1 cellular context compared by ENCODE assay signal in the genomic region with DNA sequence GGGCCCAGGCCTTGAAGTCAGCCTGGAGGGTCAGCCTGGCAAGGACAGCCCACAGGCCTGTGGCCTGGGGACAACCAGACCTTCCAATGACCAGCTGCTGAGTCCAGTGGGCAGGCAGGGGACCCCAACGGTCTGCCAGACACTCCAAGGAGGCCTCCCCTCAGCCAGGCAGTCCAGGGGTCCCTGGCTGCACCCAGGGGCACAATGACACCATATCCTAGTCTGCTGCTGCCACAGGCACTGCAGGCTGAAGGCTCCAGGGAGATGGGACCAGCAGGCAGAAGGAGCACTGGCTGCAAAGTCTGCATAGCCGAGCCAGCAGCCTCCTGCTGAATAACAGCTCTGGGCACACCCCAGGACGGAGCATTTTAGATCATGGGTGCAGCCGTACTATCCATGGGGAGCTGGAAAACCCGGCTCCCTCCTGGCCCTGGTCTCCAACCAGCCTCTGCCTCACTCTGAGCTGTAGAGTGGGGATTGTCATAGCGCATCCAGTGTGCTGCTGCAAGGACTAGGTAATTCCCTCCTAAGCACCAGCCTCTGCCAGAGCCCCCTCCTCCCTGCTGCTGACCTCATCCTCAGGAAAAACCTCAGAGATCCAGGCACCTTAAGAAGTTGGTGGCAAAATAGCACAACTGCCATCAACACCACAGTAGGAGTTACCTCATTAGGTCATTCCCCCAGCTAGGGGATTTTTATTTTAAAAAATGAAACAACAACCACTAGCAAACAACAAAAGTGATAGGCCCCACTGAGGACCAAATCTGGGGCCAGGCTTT.
TF ChIP-seq lines count a peak whose summit lies in the region.

No MANE protein-coding gene starts in this region.

TF ChIP-seq in HEK293, 187 proteins besides CTCF, POLR2A, EP300 and RAD21 (continued from another document):
- TF ChIP-seq, protein P1, sequence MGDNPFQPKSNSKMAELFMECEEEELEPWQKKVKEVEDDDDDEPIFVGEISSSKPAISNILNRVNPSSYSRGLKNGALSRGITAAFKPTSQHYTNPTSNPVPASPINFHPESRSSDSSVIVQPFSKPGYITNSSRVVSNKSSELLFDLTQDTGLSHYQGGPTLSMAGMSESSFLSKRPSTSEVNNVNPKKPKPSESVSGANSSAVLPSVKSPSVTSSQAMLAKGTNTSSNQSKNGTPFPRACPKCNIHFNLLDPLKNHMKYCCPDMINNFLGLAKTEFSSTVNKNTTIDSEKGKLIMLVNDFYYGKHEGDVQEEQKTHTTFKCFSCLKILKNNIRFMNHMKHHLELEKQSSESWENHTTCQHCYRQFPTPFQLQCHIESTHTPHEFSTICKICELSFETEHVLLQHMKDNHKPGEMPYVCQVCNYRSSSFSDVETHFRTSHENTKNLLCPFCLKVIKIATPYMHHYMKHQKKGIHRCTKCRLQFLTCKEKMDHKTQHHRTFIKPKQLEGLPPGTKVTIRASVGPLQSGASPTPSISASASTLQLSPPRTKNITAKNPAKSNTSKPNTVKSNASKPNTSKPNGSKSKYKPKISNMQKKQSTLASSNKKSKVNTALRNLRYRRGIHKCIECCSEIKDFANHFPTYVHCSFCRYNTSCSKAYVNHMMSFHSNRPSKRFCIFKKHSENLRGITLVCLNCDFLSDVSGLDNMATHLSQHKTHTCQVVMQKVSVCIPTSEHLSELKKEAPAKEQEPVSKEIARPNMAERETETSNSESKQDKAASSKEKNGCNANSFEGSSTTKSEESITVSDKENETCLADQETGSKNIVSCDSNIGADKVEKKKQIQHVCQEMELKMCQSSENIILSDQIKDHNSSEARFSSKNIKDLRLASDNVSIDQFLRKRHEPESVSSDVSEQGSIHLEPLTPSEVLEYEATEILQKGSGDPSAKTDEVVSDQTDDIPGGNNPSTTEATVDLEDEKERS (tag by site-specific recombination; IDR thresholded peaks at IDR 0.05): no peak
- TF ChIP-seq ZNF658 (tag by site-specific recombination; IDR thresholded peaks at IDR 0.05) (no peak), RBAK (tag by site-specific recombination; IDR thresholded peaks at IDR 0.05) (no peak), BCL11B (tag by site-specific recombination; IDR thresholded peaks at IDR 0.05; ENCODE audit: low read depth) (no peak), ZBTB1 (tag by site-specific recombination; IDR thresholded peaks at IDR 0.05) (no peak), ZNF600 (tag by site-specific recombination; IDR thresholded peaks at IDR 0.05) (peak; percentile 68), ZNF791 (tag by site-specific recombination; IDR thresholded peaks at IDR 0.05) (no peak), ZNF510 (tag by site-specific recombination; IDR thresholded peaks at IDR 0.05; ENCODE audit: insufficient replicate concordance) (no peak), ZNF777 (tag by site-specific recombination; IDR thresholded peaks at IDR 0.05; ENCODE audit: borderline replicate concordance) (no peak), OVOL3 (tag by site-specific recombination; IDR thresholded peaks at IDR 0.05) (no peak), ZSCAN23 (tag by site-specific recombination; IDR thresholded peaks at IDR 0.05) (no peak), KLF8 (tag by site-specific recombination; IDR thresholded peaks at IDR 0.05) (no peak), MEIS1 (CRISPR knock-in tag; IDR thresholded peaks at IDR 0.05; ENCODE audit: borderline replicate concordance) (no peak), ZBTB21 (tag by site-specific recombination; IDR thresholded peaks at IDR 0.05) (peak; percentile 68), ZNF473 (tag by site-specific recombination; IDR thresholded peaks at IDR 0.05) (no peak), OSR2 (tag by site-specific recombination; IDR thresholded peaks at IDR 0.05) (peak; percentile 74), ZNF549 (tag by site-specific recombination; IDR thresholded peaks at IDR 0.05) (no peak), ZNF426 (tag by site-specific recombination; IDR thresholded peaks at IDR 0.05) (no peak), SETDB1 (IDR thresholded peaks at IDR 0.05; ENCODE audit: insufficient read length, low read length) (no peak), ZNF48 (tag by site-specific recombination; IDR thresholded peaks at IDR 0.05) (no peak), MYNN (tag by site-specific recombination; IDR thresholded peaks at IDR 0.05; ENCODE audit: borderline replicate concordance) (no peak), FEZF1 (tag by site-specific recombination; IDR thresholded peaks at IDR 0.05) (no peak), ZNF548 (tag by site-specific recombination; IDR thresholded peaks at IDR 0.05) (no peak), ZNF341 (tag by site-specific recombination; IDR thresholded peaks at IDR 0.05; ENCODE audit: low read depth) (no peak), ZNF629 (tag by site-specific recombination; IDR thresholded peaks at IDR 0.05) (peak; percentile 35; the same call in 1 of the 2 replicates), ZNF157 (tag by site-specific recombination; IDR thresholded peaks at IDR 0.05) (no peak), GLIS1 (tag by site-specific recombination; IDR thresholded peaks at IDR 0.05) (no peak), ZNF521 (tag by site-specific recombination; IDR thresholded peaks at IDR 0.05) (no peak), ZNF214 (tag by site-specific recombination; IDR thresholded peaks at IDR 0.05; ENCODE audit: borderline replicate concordance) (no peak), ZNF792 (tag by site-specific recombination; IDR thresholded peaks at IDR 0.05) (no peak), ZNF544 (tag by site-specific recombination; IDR thresholded peaks at IDR 0.05) (no peak), ZNF292 (tag by site-specific recombination; IDR thresholded peaks at IDR 0.05; ENCODE audit: borderline replicate concordance, low read depth) (no peak), ZNF660 (tag by site-specific recombination; IDR thresholded peaks at IDR 0.05) (peak; percentile 61; the same call in 1 of the 2 replicates), ZNF23 (tag by site-specific recombination; IDR thresholded peaks at IDR 0.05; ENCODE audit: borderline replicate concordance) (no peak), SP3 (tag by site-specific recombination; IDR thresholded peaks at IDR 0.05) (no peak), ZNF555 (tag by site-specific recombination; conservative IDR thresholded peaks at IDR 0.05) (no peak), ZIC2 (tag by site-specific recombination; IDR thresholded peaks at IDR 0.05) (peak; percentile 95), ZNF701 (tag by site-specific recombination; IDR thresholded peaks at IDR 0.05) (no peak), YY1 (tag by site-specific recombination; IDR thresholded peaks at IDR 0.05) (no peak), ZNF354C (tag by site-specific recombination; IDR thresholded peaks at IDR 0.05; ENCODE audit: borderline replicate concordance, low read depth) (no peak)
- TF ChIP-seq, protein P2, sequence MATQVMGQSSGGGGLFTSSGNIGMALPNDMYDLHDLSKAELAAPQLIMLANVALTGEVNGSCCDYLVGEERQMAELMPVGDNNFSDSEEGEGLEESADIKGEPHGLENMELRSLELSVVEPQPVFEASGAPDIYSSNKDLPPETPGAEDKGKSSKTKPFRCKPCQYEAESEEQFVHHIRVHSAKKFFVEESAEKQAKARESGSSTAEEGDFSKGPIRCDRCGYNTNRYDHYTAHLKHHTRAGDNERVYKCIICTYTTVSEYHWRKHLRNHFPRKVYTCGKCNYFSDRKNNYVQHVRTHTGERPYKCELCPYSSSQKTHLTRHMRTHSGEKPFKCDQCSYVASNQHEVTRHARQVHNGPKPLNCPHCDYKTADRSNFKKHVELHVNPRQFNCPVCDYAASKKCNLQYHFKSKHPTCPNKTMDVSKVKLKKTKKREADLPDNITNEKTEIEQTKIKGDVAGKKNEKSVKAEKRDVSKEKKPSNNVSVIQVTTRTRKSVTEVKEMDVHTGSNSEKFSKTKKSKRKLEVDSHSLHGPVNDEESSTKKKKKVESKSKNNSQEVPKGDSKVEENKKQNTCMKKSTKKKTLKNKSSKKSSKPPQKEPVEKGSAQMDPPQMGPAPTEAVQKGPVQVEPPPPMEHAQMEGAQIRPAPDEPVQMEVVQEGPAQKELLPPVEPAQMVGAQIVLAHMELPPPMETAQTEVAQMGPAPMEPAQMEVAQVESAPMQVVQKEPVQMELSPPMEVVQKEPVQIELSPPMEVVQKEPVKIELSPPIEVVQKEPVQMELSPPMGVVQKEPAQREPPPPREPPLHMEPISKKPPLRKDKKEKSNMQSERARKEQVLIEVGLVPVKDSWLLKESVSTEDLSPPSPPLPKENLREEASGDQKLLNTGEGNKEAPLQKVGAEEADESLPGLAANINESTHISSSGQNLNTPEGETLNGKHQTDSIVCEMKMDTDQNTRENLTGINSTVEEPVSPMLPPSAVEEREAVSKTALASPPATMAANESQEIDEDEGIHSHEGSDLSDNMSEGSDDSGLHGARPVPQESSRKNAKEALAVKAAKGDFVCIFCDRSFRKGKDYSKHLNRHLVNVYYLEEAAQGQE (tag by site-specific recombination; IDR thresholded peaks at IDR 0.05): no peak
- TF ChIP-seq, protein P3, sequence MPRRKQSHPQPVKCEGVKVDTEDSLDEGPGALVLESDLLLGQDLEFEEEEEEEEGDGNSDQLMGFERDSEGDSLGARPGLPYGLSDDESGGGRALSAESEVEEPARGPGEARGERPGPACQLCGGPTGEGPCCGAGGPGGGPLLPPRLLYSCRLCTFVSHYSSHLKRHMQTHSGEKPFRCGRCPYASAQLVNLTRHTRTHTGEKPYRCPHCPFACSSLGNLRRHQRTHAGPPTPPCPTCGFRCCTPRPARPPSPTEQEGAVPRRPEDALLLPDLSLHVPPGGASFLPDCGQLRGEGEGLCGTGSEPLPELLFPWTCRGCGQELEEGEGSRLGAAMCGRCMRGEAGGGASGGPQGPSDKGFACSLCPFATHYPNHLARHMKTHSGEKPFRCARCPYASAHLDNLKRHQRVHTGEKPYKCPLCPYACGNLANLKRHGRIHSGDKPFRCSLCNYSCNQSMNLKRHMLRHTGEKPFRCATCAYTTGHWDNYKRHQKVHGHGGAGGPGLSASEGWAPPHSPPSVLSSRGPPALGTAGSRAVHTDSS (tag by site-specific recombination; IDR thresholded peaks at IDR 0.05): no peak
- TF ChIP-seq, protein P4, sequence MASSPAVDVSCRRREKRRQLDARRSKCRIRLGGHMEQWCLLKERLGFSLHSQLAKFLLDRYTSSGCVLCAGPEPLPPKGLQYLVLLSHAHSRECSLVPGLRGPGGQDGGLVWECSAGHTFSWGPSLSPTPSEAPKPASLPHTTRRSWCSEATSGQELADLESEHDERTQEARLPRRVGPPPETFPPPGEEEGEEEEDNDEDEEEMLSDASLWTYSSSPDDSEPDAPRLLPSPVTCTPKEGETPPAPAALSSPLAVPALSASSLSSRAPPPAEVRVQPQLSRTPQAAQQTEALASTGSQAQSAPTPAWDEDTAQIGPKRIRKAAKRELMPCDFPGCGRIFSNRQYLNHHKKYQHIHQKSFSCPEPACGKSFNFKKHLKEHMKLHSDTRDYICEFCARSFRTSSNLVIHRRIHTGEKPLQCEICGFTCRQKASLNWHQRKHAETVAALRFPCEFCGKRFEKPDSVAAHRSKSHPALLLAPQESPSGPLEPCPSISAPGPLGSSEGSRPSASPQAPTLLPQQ (tag by site-specific recombination; IDR thresholded peaks at IDR 0.05): 0 out of 2 replicates have a peak, but pooled peaks have one; percentile 33
- TF ChIP-seq, protein P5, sequence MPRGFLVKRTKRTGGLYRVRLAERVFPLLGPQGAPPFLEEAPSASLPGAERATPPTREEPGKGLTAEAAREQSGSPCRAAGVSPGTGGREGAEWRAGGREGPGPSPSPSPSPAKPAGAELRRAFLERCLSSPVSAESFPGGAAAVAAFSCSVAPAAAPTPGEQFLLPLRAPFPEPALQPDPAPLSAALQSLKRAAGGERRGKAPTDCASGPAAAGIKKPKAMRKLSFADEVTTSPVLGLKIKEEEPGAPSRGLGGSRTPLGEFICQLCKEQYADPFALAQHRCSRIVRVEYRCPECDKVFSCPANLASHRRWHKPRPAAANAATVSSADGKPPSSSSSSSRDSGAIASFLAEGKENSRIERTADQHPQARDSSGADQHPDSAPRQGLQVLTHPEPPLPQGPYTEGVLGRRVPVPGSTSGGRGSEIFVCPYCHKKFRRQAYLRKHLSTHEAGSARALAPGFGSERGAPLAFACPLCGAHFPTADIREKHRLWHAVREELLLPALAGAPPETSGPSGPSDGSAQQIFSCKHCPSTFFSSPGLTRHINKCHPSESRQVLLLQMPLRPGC (tag by site-specific recombination; IDR thresholded peaks at IDR 0.05): no peak
- TF ChIP-seq, protein P6, sequence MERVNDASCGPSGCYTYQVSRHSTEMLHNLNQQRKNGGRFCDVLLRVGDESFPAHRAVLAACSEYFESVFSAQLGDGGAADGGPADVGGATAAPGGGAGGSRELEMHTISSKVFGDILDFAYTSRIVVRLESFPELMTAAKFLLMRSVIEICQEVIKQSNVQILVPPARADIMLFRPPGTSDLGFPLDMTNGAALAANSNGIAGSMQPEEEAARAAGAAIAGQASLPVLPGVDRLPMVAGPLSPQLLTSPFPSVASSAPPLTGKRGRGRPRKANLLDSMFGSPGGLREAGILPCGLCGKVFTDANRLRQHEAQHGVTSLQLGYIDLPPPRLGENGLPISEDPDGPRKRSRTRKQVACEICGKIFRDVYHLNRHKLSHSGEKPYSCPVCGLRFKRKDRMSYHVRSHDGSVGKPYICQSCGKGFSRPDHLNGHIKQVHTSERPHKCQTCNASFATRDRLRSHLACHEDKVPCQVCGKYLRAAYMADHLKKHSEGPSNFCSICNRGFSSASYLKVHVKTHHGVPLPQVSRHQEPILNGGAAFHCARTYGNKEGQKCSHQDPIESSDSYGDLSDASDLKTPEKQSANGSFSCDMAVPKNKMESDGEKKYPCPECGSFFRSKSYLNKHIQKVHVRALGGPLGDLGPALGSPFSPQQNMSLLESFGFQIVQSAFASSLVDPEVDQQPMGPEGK (tag by site-specific recombination; IDR thresholded peaks at IDR 0.05): peak; percentile 49; the same call in 1 of the 2 replicates
- TF ChIP-seq, protein P7, sequence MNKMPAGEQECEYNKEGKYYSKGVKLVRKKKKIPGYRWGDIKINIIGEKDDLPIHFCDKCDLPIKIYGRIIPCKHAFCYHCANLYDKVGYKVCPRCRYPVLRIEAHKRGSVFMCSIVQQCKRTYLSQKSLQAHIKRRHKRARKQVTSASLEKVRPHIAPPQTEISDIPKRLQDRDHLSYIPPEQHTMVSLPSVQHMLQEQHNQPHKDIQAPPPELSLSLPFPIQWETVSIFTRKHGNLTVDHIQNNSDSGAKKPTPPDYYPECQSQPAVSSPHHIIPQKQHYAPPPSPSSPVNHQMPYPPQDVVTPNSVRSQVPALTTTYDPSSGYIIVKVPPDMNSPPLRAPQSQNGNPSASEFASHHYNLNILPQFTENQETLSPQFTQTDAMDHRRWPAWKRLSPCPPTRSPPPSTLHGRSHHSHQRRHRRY (tag by site-specific recombination; IDR thresholded peaks at IDR 0.05): no peak
- TF ChIP-seq, protein P8, sequence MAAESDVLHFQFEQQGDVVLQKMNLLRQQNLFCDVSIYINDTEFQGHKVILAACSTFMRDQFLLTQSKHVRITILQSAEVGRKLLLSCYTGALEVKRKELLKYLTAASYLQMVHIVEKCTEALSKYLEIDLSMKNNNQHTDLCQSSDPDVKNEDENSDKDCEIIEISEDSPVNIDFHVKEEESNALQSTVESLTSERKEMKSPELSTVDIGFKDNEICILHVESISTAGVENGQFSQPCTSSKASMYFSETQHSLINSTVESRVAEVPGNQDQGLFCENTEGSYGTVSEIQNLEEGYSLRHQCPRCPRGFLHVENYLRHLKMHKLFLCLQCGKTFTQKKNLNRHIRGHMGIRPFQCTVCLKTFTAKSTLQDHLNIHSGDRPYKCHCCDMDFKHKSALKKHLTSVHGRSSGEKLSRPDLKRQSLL (tag by site-specific recombination; IDR thresholded peaks at IDR 0.05): no peak
